Comparison of ENCODE assay signal across 8 cellular contexts in genomic region chr22:41799486-41800347, GRCh38. TPM values are rescaled to one million over a fixed set of nuclear protein-coding genes. Genes with fewer than 3 reads are reported as not detected.
A peak's percentile ranks its signal among the peaks of the same experiment; 100 is the strongest.
DNase-seq lines count a peak whose midpoint lies in the region; ATAC-seq and TF ChIP-seq lines count a peak whose summit lies in the region.

No MANE protein-coding gene starts in this region.

- H3K36me3 ChIP-seq in duodenal mucosa (ENCODE audit: control insufficient read depth in 1 of 2, insufficient read depth in 2 of 2, low read length in 2 of 2) (no peaks in the 10 kb centered on the region), lower lobe of right lung (no peaks in the 10 kb centered on the region), subcutaneous abdominal adipose tissue (ENCODE audit: control insufficient read depth in 5 of 5, insufficient read depth in 5 of 5, low read length in 5 of 5) (no peaks in the 10 kb centered on the region)

- H3K9me3 ChIP-seq in duodenal mucosa (ENCODE audit: control insufficient read depth in 1 of 2, low read length in 2 of 2) = no peaks in the 10 kb centered on the region
- H3K9me3 ChIP-seq in lower lobe of right lung = no peaks in the 10 kb centered on the region
- H3K9me3 ChIP-seq in subcutaneous abdominal adipose tissue (ENCODE audit: control insufficient read depth in 5 of 5, low read length in 5 of 5) = no peaks in the 10 kb centered on the region

- peak; percentile 15 to 26 for DNase-seq in SHP77 (lab: John Stamatoyannopoulos, UW)
- DNase-seq in SHP77 treated with DMSO at 0.1 percent for 48 hours (lab: John Stamatoyannopoulos, UW) = no peak
- DNase-seq in SK-N-DZ (ENCODE audit: low spot score) = peak; percentile 40
- DNase-seq in lower lobe of right lung = peak; percentile 59
- DNase-seq in NAMALWA (ENCODE audit: low spot score) = no peak

- H3K9ac ChIP-seq in duodenal mucosa (ENCODE audit: low read depth in 1 of 2, low read length in 2 of 2) (peak overlapping the region; percentile 93 to 94), subcutaneous abdominal adipose tissue (ENCODE audit: low read length in 5 of 5) (peak overlapping the region; percentile 35 to 88 (median 83))

- intact Hi-C loops in lower lobe of right lung (cut with DNase I) = no loop called here

- H3K4me1 ChIP-seq in duodenal mucosa (ENCODE audit: control insufficient read depth in 1 of 2, insufficient read depth in 2 of 2, low read length in 2 of 2) (peaks cover 21 to 23% of the 10 kb centered on the region in 2 donors), lower lobe of right lung (peaks cover 21% of the 10 kb centered on the region), subcutaneous abdominal adipose tissue (ENCODE audit: control insufficient read depth in 5 of 5, insufficient read depth in 5 of 5, low read length in 5 of 5) (peaks cover 9 to 30% (median 24%) of the 10 kb centered on the region in 5 donors)

- ATAC-seq in HG02678 (IDR thresholded peaks at IDR 0.05; ENCODE audit: unreplicated experiment) (peak; percentile 34), lower lobe of right lung (peak; percentile 64 to 74)

- H3K4me3 ChIP-seq in duodenal mucosa (ENCODE audit: low read depth in 1 of 2, low read length in 2 of 2) = peak overlapping the region; percentile 78 to 91
- peak overlapping the region; percentile 96 for H3K4me3 ChIP-seq in lower lobe of right lung
- H3K4me3 ChIP-seq in subcutaneous abdominal adipose tissue (ENCODE audit: low read depth in 1 of 5, low read length in 5 of 5) = peak overlapping the region; percentile 76 to 99 (median 96)

- peak overlapping the region; percentile 80 for H3K27ac ChIP-seq in duodenal mucosa (ENCODE audit: low read depth, low read length)
- peak overlapping the region; percentile 91 for H3K27ac ChIP-seq in lower lobe of right lung
- peak overlapping the region; percentile 85 for H3K27ac ChIP-seq in subcutaneous abdominal adipose tissue (ENCODE audit: low read depth, low read length)

- no peak for TF ChIP-seq CTCF in lower lobe of right lung (IDR thresholded peaks at IDR 0.05)

- no peaks in the 10 kb centered on the region for H3K27me3 ChIP-seq in duodenal mucosa (ENCODE audit: control insufficient read depth in 1 of 2, insufficient read depth in 2 of 2, low read length in 2 of 2)
- H3K27me3 ChIP-seq in lower lobe of right lung (ENCODE audit: low read depth) = no peaks in the 10 kb centered on the region
- no peaks in the 10 kb centered on the region for H3K27me3 ChIP-seq in subcutaneous abdominal adipose tissue (ENCODE audit: control insufficient read depth in 5 of 5, insufficient read depth in 4 of 5, low read length in 5 of 5)

RNA-seq across cellular contexts. Expression of gene CCDC134, which starts 0.8 kb away (rescaled TPM):
- polyA plus RNA-seq in SK-N-DZ (2014; cell fraction: cytosol; rRNA removed) = 7.3 and 13.7 TPM in 2 replicates
- 4.9 and 6.8 TPM in 2 replicates for polyA plus RNA-seq in SK-N-DZ (2014; cell fraction: nucleus; rRNA removed)
- total RNA-seq in lower lobe of right lung = 7.9 TPM

RNA-seq across cellular contexts. Expression of gene SREBF2, which starts 33.2 kb away (rescaled TPM):
- polyA plus RNA-seq in SK-N-DZ (2014; cell fraction: cytosol; rRNA removed) = 118 and 140 TPM in 2 replicates
- 116 and 149 TPM in 2 replicates for polyA plus RNA-seq in SK-N-DZ (2014; cell fraction: nucleus; rRNA removed)
- total RNA-seq in lower lobe of right lung = 132 TPM

Comparison
In these comparisons a context has a peak if more than half of its experiments do, and no peak if none do; other contexts are left out.
1. DNase-seq: peak in SHP77 (2 of 2), SK-N-DZ (single experiment) and lower lobe of right lung (single experiment); none in SHP77 treated with DMSO at 0.1 percent for 48 hours (single experiment) and NAMALWA (single experiment).
2. Peak in every context shown above with its lines, with median percentiles within 50 percentile points of each other: H3K27ac ChIP-seq and H3K4me3 ChIP-seq.